ENCODE assay signal across 39 cellular contexts in genomic region chr3:150488867-150489266, GRCh38.
"Had no signal": no experiment of that assay in that cellular context is flagged by ENCODE, and none has a peak within 500 bp of the region (broad histone marks: within the 10 kb centered on the region; RNA-seq: fewer than 3 reads in every experiment).

No MANE protein-coding gene starts in this region.

- H3K36me3 ChIP-seq: adrenal gland, ascending aorta, brain microvascular endothelial cell, breast epithelium, cardiac muscle cell had no signal

- H3K27me3 Mint-ChIP-seq: activated naive CD4-positive, alpha-beta T cell treated with anti-CD3 and anti-CD28 coated beads, Interleukin-2, amount 50 U/mL, for 24 hours; activated naive CD8-positive, alpha-beta T cell; activated naive CD8-positive, alpha-beta T cell treated with anti-CD3 and anti-CD28 coated beads for 36 hours; activated naive CD8-positive, alpha-beta T cell treated with anti-CD3 and anti-CD28 coated beads, Interleukin-2, amount 10 ng/mL, durations not matched to agents 7 days and 5 days; activated T-cell treated with anti-CD3 and anti-CD28 coated beads, Interleukin-2, amount 50 U/mL, for 24 hours; activated T-helper 17 cell treated with anti-CD3 and anti-CD28 coated beads, Interleukin-2, amount 50 U/mL, for 72 hours; central memory CD8-positive, alpha-beta T cell had no signal

- H3K36me3 Mint-ChIP-seq: activated naive CD4-positive, alpha-beta T cell treated with anti-CD3 and anti-CD28 coated beads, Interleukin-2, amount 10 ng/mL, durations not matched to agents 7 days and 5 days had no signal

- H3K4me3 ChIP-seq: adrenal gland, ascending aorta, body of pancreas, breast epithelium, cardiac muscle cell had no signal

- H3K4me1 ChIP-seq: adrenal gland, ascending aorta, body of pancreas, breast epithelium had no signal

- FAIRE-seq: astrocyte, bronchial epithelial cell had no signal

- H3K27ac ChIP-seq: adrenal gland, ascending aorta, body of pancreas, brain microvascular endothelial cell, breast epithelium, cardiac muscle cell had no signal

- H3K27me3 ChIP-seq: adrenal gland, ascending aorta, body of pancreas, brain microvascular endothelial cell, breast epithelium, cardiac muscle cell had no signal

- H3K27ac Mint-ChIP-seq: activated naive CD4-positive, alpha-beta T cell treated with anti-CD3 and anti-CD28 coated beads for 36 hours; activated naive CD4-positive, alpha-beta T cell treated with anti-CD3 and anti-CD28 coated beads, Interleukin-2, amount 10 ng/mL, durations not matched to agents 7 days and 5 days; activated naive CD4-positive, alpha-beta T cell treated with anti-CD3 and anti-CD28 coated beads, Interleukin-2, amount 50 U/mL, for 24 hours; activated naive CD4-positive, alpha-beta T cell treated with anti-CD3 and anti-CD28 coated beads, Interleukin-2, amount 50 U/mL, for 72 hours; activated naive CD8-positive, alpha-beta T cell; activated naive CD8-positive, alpha-beta T cell treated with anti-CD3 and anti-CD28 coated beads for 36 hours; activated naive CD8-positive, alpha-beta T cell treated with anti-CD3 and anti-CD28 coated beads, Interleukin-2, amount 10 ng/mL, durations not matched to agents 7 days and 5 days; activated naive CD8-positive, alpha-beta T cell treated with anti-CD3 and anti-CD28 coated beads, Interleukin-2, amount 50 U/mL, for 24 hours; activated T-cell treated with anti-CD3 and anti-CD28 coated beads, Interleukin-2, amount 50 U/mL, for 24 hours; activated T-cell treated with anti-CD3 and anti-CD28 coated beads, Interleukin-2, amount 50 U/mL, for 72 hours; activated T-helper 1 cell treated with anti-CD3 and anti-CD28 coated beads, Interleukin-12 subunit alpha, Interleukin-12 subunit beta, Interleukin-2, Interleukin-4 antibody, amounts not matched to agents 30 ng/mL and 10 ng/mL and 1 ng/mL, durations not matched to agents 14 hours and 24 hours and 36 hours; activated T-helper 17 cell treated with anti-CD3 and anti-CD28 coated beads, Interleukin-2, amount 50 U/mL, for 72 hours; activated T-helper 2 cell treated with anti-CD3 and anti-CD28 coated beads, Interferon-gamma antibody, Interleukin-2, Interleukin-4, amounts not matched to agents 10 μg/mL and 5 μg/mL and 100 μg/mL, durations not matched to agents 14 hours and 24 hours and 36 hours; brain had no signal

- ATAC-seq: activated naive CD4-positive, alpha-beta T cell treated with anti-CD3 and anti-CD28 coated beads, Interleukin-2, amount 50 U/mL, for 72 hours; activated naive CD8-positive, alpha-beta T cell treated with anti-CD3 and anti-CD28 coated beads, Interleukin-2, amount 50 U/mL, for 24 hours; activated T-cell treated with anti-CD3 and anti-CD28 coated beads, Interleukin-2, amount 50 U/mL, for 4 hours; activated T-cell treated with anti-CD3 and anti-CD28 coated beads, Interleukin-2, amount 50 U/mL, for 72 hours; activated T-helper 17 cell treated with anti-CD3 and anti-CD28 coated beads, Interleukin-2, amount 50 U/mL, for 72 hours; body of pancreas had no signal

- H3K9me3 ChIP-seq: body of pancreas had no signal

- H3K4me3 Mint-ChIP-seq: activated naive CD4-positive, alpha-beta T cell treated with anti-CD3 and anti-CD28 coated beads for 36 hours; activated naive CD4-positive, alpha-beta T cell treated with anti-CD3 and anti-CD28 coated beads, Interleukin-2, amount 10 ng/mL, durations not matched to agents 7 days and 5 days; activated naive CD4-positive, alpha-beta T cell treated with anti-CD3 and anti-CD28 coated beads, Interleukin-2, amount 50 U/mL, for 24 hours; activated naive CD8-positive, alpha-beta T cell; activated naive CD8-positive, alpha-beta T cell treated with anti-CD3 and anti-CD28 coated beads for 36 hours; activated naive CD8-positive, alpha-beta T cell treated with anti-CD3 and anti-CD28 coated beads, Interleukin-2, amount 10 ng/mL, durations not matched to agents 7 days and 5 days; activated naive CD8-positive, alpha-beta T cell treated with anti-CD3 and anti-CD28 coated beads, Interleukin-2, amount 50 U/mL, for 24 hours; activated T-cell treated with anti-CD3 and anti-CD28 coated beads, Interleukin-2, amount 50 U/mL, for 24 hours; activated T-cell treated with anti-CD3 and anti-CD28 coated beads, Interleukin-2, amount 50 U/mL, for 4 hours; activated T-cell treated with anti-CD3 and anti-CD28 coated beads, Interleukin-2, amount 50 U/mL, for 72 hours; activated T-helper 1 cell treated with anti-CD3 and anti-CD28 coated beads, Interleukin-12 subunit alpha, Interleukin-12 subunit beta, Interleukin-2, Interleukin-4 antibody, amounts not matched to agents 30 ng/mL and 10 ng/mL and 1 ng/mL, durations not matched to agents 14 hours and 24 hours and 36 hours; activated T-helper 17 cell treated with anti-CD3 and anti-CD28 coated beads, Interleukin-2, amount 50 U/mL, for 72 hours; brain; central memory CD8-positive, alpha-beta T cell had no signal

- H3K4me1 Mint-ChIP-seq: activated naive CD4-positive, alpha-beta T cell treated with anti-CD3 and anti-CD28 coated beads, Interleukin-2, amount 10 ng/mL, durations not matched to agents 7 days and 5 days; activated naive CD4-positive, alpha-beta T cell treated with anti-CD3 and anti-CD28 coated beads, Interleukin-2, amount 50 U/mL, for 24 hours; activated naive CD8-positive, alpha-beta T cell treated with anti-CD3 and anti-CD28 coated beads for 36 hours; activated naive CD8-positive, alpha-beta T cell treated with anti-CD3 and anti-CD28 coated beads, Interleukin-2, amount 10 ng/mL, durations not matched to agents 7 days and 5 days; activated naive CD8-positive, alpha-beta T cell treated with anti-CD3 and anti-CD28 coated beads, Interleukin-2, amount 50 U/mL, for 24 hours; activated T-helper 17 cell treated with anti-CD3 and anti-CD28 coated beads, Interleukin-2, amount 50 U/mL, for 72 hours; brain; central memory CD8-positive, alpha-beta T cell had no signal

- DNase-seq: activated effector memory CD4-positive, alpha-beta T cell treated with anti-CD3 and anti-CD28 coated beads, Interleukin-2, amount 50 U/mL, for 16 hours; activated effector memory CD4-positive, alpha-beta T cell treated with Interleukin-2 at 50 U/mL for 16 hours; activated gamma-delta T cell; activated gamma-delta T cell treated with Interleukin-2 at 50 U/mL for 16 hours; activated naive CD4-positive, alpha-beta T cell; activated naive CD4-positive, alpha-beta T cell treated with anti-CD3 and anti-CD28 coated beads for 36 hours; activated naive CD4-positive, alpha-beta T cell treated with anti-CD3 and anti-CD28 coated beads, Interleukin-2, amount 10 ng/mL, durations not matched to agents 7 days and 5 days; activated naive CD4-positive, alpha-beta T cell treated with anti-CD3 and anti-CD28 coated beads, Interleukin-2, amount 50 U/mL, for 16 hours; activated naive CD4-positive, alpha-beta T cell treated with Interleukin-2 at 50 U/mL for 16 hours; activated naive CD8-positive, alpha-beta T cell treated with anti-CD3 and anti-CD28 coated beads for 36 hours; activated naive CD8-positive, alpha-beta T cell treated with anti-CD3 and anti-CD28 coated beads, Interleukin-2, amount 10 ng/mL, durations not matched to agents 7 days and 5 days; activated naive CD8-positive, alpha-beta T cell treated with anti-CD3 and anti-CD28 coated beads, Interleukin-2, amount 50 U/mL, for 24 hours; activated T-cell treated with anti-CD3 and anti-CD28 coated beads, Interleukin-2, amount 50 U/mL, for 24 hours; activated T-cell treated with anti-CD3 and anti-CD28 coated beads, Interleukin-2, amount 50 U/mL, for 4 hours; activated T-cell treated with anti-CD3 and anti-CD28 coated beads, Interleukin-2, amount 50 U/mL, for 48 hours; activated T-cell treated with anti-CD3 and anti-CD28 coated beads, Interleukin-2, amount 50 U/mL, for 72 hours; adrenal gland; amniotic stem cell; amygdala; anterior cingulate cortex; aorta; body of pancreas; brain microvascular endothelial cell; caudate nucleus; central memory CD4-positive, alpha-beta T cell; cerebellar nuclear complex had no signal
